8 cellular contexts compared by ENCODE assay signal in genomic region chr10:119608316-119609155, GRCh38. TPM values are rescaled to one million over a fixed set of nuclear protein-coding genes. Genes with fewer than 3 reads are reported as not detected.
A peak's percentile ranks its signal among the peaks of the same experiment; 100 is the strongest.
DNase-seq lines count a peak whose midpoint lies in the region; ATAC-seq and TF ChIP-seq lines count a peak whose summit lies in the region.

No MANE protein-coding gene starts in this region.

- peaks cover 12% of the 10 kb centered on the region for H3K4me1 Mint-ChIP-seq in stimulated activated naive CD8-positive, alpha-beta T cell treated with anti-CD3 and anti-CD28 coated beads, Interleukin-15, amount 100 ng/mL, for 72 hours

- TF ChIP-seq EP300 in SK-N-SH (IDR thresholded peaks at IDR 0.05; ENCODE audit: borderline replicate concordance in 1 of 2, low read depth in 1 of 2, low read length in 1 of 2), result no peak

- H3K9me3 ChIP-seq in SK-N-SH, result no peaks in the 10 kb centered on the region

- no peak overlapping the region for H3K4me3 ChIP-seq in AG10803 (ENCODE audit: low read length)
- H3K4me3 ChIP-seq in SK-N-SH (ENCODE audit: low read depth in 2 of 2, low read length in 1 of 2), result no peak overlapping the region; a peak in 1 of 4 replicates
- no peak overlapping the region for H3K4me3 ChIP-seq in lower leg skin (ENCODE audit: low read depth, poor library complexity, severe bottlenecking)

- peak overlapping the region; percentile 43; the same call in 1 of the 2 replicates for H2AFZ ChIP-seq in SK-N-SH (ENCODE audit: low read depth)

- no peak overlapping the region for H3K9ac ChIP-seq in SK-N-SH

- H3K4me1 ChIP-seq in SK-N-SH (ENCODE audit: control insufficient read depth in 1 of 2, insufficient read depth in 2 of 2, low read depth in 1 of 2, low read length in 1 of 2), result peaks cover 0 to 4% of the 10 kb centered on the region in 2 experiments; a peak in 1 of 4 replicates

- H3K36me3 ChIP-seq in SK-N-SH (replicated peaks in 1 of 2; ENCODE audit: control insufficient read depth in 1 of 2, insufficient read depth in 2 of 2, low read length in 1 of 2), result no peaks in the 10 kb centered on the region

- no peak for TF ChIP-seq POLR2A in lower leg skin (IDR thresholded peaks at IDR 0.05)

- H3K4me3 Mint-ChIP-seq in stimulated activated naive CD8-positive, alpha-beta T cell treated with anti-CD3 and anti-CD28 coated beads, Interleukin-15, amount 100 ng/mL, for 72 hours, result peak overlapping the region; percentile 27 to 28

- POLR2A ChIA-PET in SK-N-SH (lab: Yijun Ruan, JAX), result interaction anchor here (0.7 kb wide), 1 partner anchor 117 kb away, joined by 3 read pairs; the partner anchor contains the start of gene INPP5F

- peak; percentile 88 for TF ChIP-seq RAD21 in SK-N-SH (IDR thresholded peaks at IDR 0.05; ENCODE audit: low read length)

- WGBS in SK-N-SH (ENCODE audit: low lambda C conversion rate), result 21% methylated on average over 14 of the region's 15 CpGs
- 18 to 24% methylated on average over 15 of the region's 15 CpGs for WGBS in lower leg skin, 2 donors

- no peaks in the 10 kb centered on the region for H3F3A ChIP-seq in SK-N-SH (replicated peaks; ENCODE audit: insufficient read depth)

- no peaks in the 10 kb centered on the region for H3K27me3 ChIP-seq in SK-N-SH (ENCODE audit: insufficient read depth)

- DNase-seq in AG10803 (ENCODE audit: low read depth) (peak; percentile 27), GM13976 (ENCODE audit: low spot score) (peak; percentile 45), SK-N-SH (peak; percentile 67), cerebellum (ENCODE audit: low spot score) (peak; percentile 79), lower leg skin (ENCODE audit: low spot score in 2 of 2) (peak; percentile 25 to 81), T1000 (lab: John Stamatoyannopoulos, UW) (no peak)
- DNase-seq in stimulated activated naive CD8-positive, alpha-beta T cell treated with anti-CD3 and anti-CD28 coated beads, Interleukin-15, amount 100 ng/mL, for 72 hours, result peak in 1 of 2 donors; percentile 18

- H3K27ac Mint-ChIP-seq in stimulated activated naive CD8-positive, alpha-beta T cell treated with anti-CD3 and anti-CD28 coated beads, Interleukin-15, amount 100 ng/mL, for 72 hours, result peak overlapping the region in 1 of 2 donors; percentile 21

- no peaks in the 10 kb centered on the region for H4K20me1 ChIP-seq in SK-N-SH (ENCODE audit: insufficient read depth)

- in situ Hi-C loops in GM13976 (cut with MboI; ENCODE audit: low sequenced_read_pairs, unreplicated experiment), result no loop called here

- CTCF ChIA-PET in SK-N-SH (lab: Yijun Ruan, JAX), result interaction anchor here (0.6 to 3.3 kb wide), 43 partner anchors 9 to 710 kb away, joined by 3 to 28 read pairs (median 4); no protein-coding TSS in a partner anchor

- H3K27ac ChIP-seq in SK-N-SH (ENCODE audit: low read depth in 2 of 2, low read length in 1 of 2), result no peak overlapping the region

- H3K79me2 ChIP-seq in SK-N-SH (ENCODE audit: insufficient read depth), result no peaks in the 10 kb centered on the region

- peak; percentile 64 for TF ChIP-seq CTCF in AG10803 (conservative IDR thresholded peaks at IDR 0.05; ENCODE audit: low read length)
- TF ChIP-seq CTCF in GM13976 (IDR thresholded peaks at IDR 0.05; ENCODE audit: borderline replicate concordance, control extremely low read depth, extremely low read depth, insufficient read depth, missing control alignments), result peak; percentile 41
- TF ChIP-seq CTCF in SK-N-SH (IDR thresholded peaks at IDR 0.05), result peak; percentile 74
- TF ChIP-seq CTCF in lower leg skin (IDR thresholded peaks at IDR 0.05), result no peak

- peak overlapping the region; percentile 30; the same call in 1 of the 2 replicates for H3K4me2 ChIP-seq in SK-N-SH

- H3K9me3 Mint-ChIP-seq in stimulated activated naive CD8-positive, alpha-beta T cell treated with anti-CD3 and anti-CD28 coated beads, Interleukin-15, amount 100 ng/mL, for 72 hours, result no peaks in the 10 kb centered on the region

- ATAC-seq in stimulated activated naive CD8-positive, alpha-beta T cell treated with anti-CD3 and anti-CD28 coated beads, Interleukin-15, amount 100 ng/mL, for 72 hours, result peak; percentile 63
- no peak for ATAC-seq in HG02870 (IDR thresholded peaks at IDR 0.05; ENCODE audit: unreplicated experiment)

- no peaks in the 10 kb centered on the region for H3K9me2 ChIP-seq in SK-N-SH

- H3K27me3 Mint-ChIP-seq in stimulated activated naive CD8-positive, alpha-beta T cell treated with anti-CD3 and anti-CD28 coated beads, Interleukin-15, amount 100 ng/mL, for 72 hours, result peaks cover 9% of the 10 kb centered on the region

- intact Hi-C loops in lower leg skin (cut with DNase I; ENCODE audit: low total_unique reads), result loop anchor here (5.0 kb wide), 1 partner anchor 254 kb away; no protein-coding TSS in a partner anchor

TF ChIP-seq in SK-N-SH, 30 proteins besides CTCF, POLR2A, EP300 and RAD21:
- peak; percentile 87 for TF ChIP-seq SMC3 (IDR thresholded peaks at IDR 0.05; ENCODE audit: low read depth, low read length)
- peak; percentile 21; the same call in 1 of the 2 replicates for TF ChIP-seq MXI1 (IDR thresholded peaks at IDR 0.05; ENCODE audit: low read depth, low read length)
- TF ChIP-seq RCOR1 (IDR thresholded peaks at IDR 0.05; ENCODE audit: low read length), result no peak
TF ChIP-seq in SK-N-SH: peak in this region for 2.

RNA-seq across cellular contexts. Expression of gene TIAL1, which starts 11.8 kb away (rescaled TPM):
- 58.0 and 70.6 TPM in 2 replicates for polyA plus RNA-seq in SK-N-SH (2012; rRNA removed)
- 50.3 and 65.2 TPM in 2 replicates for polyA plus RNA-seq in SK-N-SH (2012; cell fraction: cytosol; rRNA removed)
- 173 and 287 TPM in 2 replicates for polyA plus RNA-seq in SK-N-SH (2012; cell fraction: nucleus; rRNA removed)
- total RNA-seq in cerebellum, result 87.7 TPM
- 10 to 100 TPM; 43.1 to 61.7 (median 51.1) TPM for total RNA-seq in lower leg skin

RNA-seq across cellular contexts. Expression of gene BAG3, which starts 42.6 kb away (rescaled TPM):
- polyA plus RNA-seq in SK-N-SH (2012; rRNA removed), result 3.8 and 9.2 TPM in 2 replicates
- 7.9 and 8.2 TPM in 2 replicates for polyA plus RNA-seq in SK-N-SH (2012; cell fraction: cytosol; rRNA removed)
- 14.0 and 16.0 TPM in 2 replicates for polyA plus RNA-seq in SK-N-SH (2012; cell fraction: nucleus; rRNA removed)
- 3.2 TPM for total RNA-seq in cerebellum
- 10 to 100 TPM; 55.5 to 87.8 (median 77.9) TPM for total RNA-seq in lower leg skin

Comparison
In these comparisons a context has a peak if more than half of its experiments do, and no peak if none do; other contexts are left out.
1. CTCF ChIP-seq: peak in AG10803 (single experiment), GM13976 (single experiment) and SK-N-SH (single experiment); none in lower leg skin (0 of 3).
2. RNA of gene BAG3, which starts 42.6 kb away (total RNA-seq): 55.5 to 87.8 TPM in lower leg skin; 3.2 TPM in cerebellum (single experiment); every median in the first group is over 10 times any median in the second.